In genomic region chr2:85600235-85600575, GRCh38 we compare ENCODE assay signal across 26 cellular contexts. TPM values are rescaled to one million over a fixed set of nuclear protein-coding genes. Genes with fewer than 3 reads are reported as not detected.
DNase-seq lines count a peak whose midpoint lies in the region; ATAC-seq and TF ChIP-seq lines count a peak whose summit lies in the region.
"Had no signal": no experiment of that assay in that cellular context is flagged by ENCODE, and none has a peak within 500 bp of the region (broad histone marks: within the 10 kb centered on the region; RNA-seq: fewer than 3 reads in every experiment).

No MANE protein-coding gene starts in this region.

- H3K36me3 Mint-ChIP-seq in natural killer cell treated with Interleukin-12 subunit alpha and Interleukin-12 subunit beta and Interleukin-15 and Interleukin-18, amount 100 ng/mL, for 72 hours = no peaks in the 10 kb centered on the region
- H3K36me3 Mint-ChIP-seq in natural killer cell (no peaks in the 10 kb centered on the region), neural crest cell (ENCODE audit: low read depth) (no peaks in the 10 kb centered on the region)
- H3K36me3 Mint-ChIP-seq in activated naive CD8-positive, alpha-beta T cell treated with anti-CD3 and anti-CD28 coated beads for 36 hours = peaks cover 9% of the 10 kb centered on the region

- H3K27me3 Mint-ChIP-seq in natural killer cell treated with Interleukin-12 subunit alpha and Interleukin-12 subunit beta and Interleukin-15 and Interleukin-18, amount 100 ng/mL, for 72 hours = no peaks in the 10 kb centered on the region
- H3K27me3 Mint-ChIP-seq in natural killer cell (ENCODE audit: low read depth in 2 of 2) = no peaks in the 10 kb centered on the region
- no peaks in the 10 kb centered on the region for H3K27me3 Mint-ChIP-seq in activated naive CD8-positive, alpha-beta T cell treated with anti-CD3 and anti-CD28 coated beads for 36 hours
- H3K27me3 Mint-ChIP-seq in neural crest cell (ENCODE audit: low read depth) = no peaks in the 10 kb centered on the region
- H3K27me3 Mint-ChIP-seq: central memory CD8-positive, alpha-beta T cell had no signal

- intact Hi-C loops in natural killer cell (cut with micrococcal nuclease) = loop anchor here (5.0 kb wide), 1 partner anchor 38 kb away; the partner anchor contains the start of gene GGCX

- H3K9me3 Mint-ChIP-seq in natural killer cell treated with Interleukin-12 subunit alpha and Interleukin-12 subunit beta and Interleukin-15 and Interleukin-18, amount 100 ng/mL, for 72 hours = no peaks in the 10 kb centered on the region
- H3K9me3 Mint-ChIP-seq in natural killer cell (no peaks in the 10 kb centered on the region), neural crest cell (no peaks in the 10 kb centered on the region)
- no peaks in the 10 kb centered on the region for H3K9me3 Mint-ChIP-seq in activated naive CD8-positive, alpha-beta T cell treated with anti-CD3 and anti-CD28 coated beads for 36 hours
- H3K9me3 Mint-ChIP-seq: CD8-positive, alpha-beta T cell; central memory CD8-positive, alpha-beta T cell; T-helper 2 cell treated with Interferon-gamma antibody and Interleukin-4, amounts not matched to agents 5 μg/mL and 100 μg/mL, for 36 hours had no signal

- DNase-seq in natural killer cell treated with Interleukin-12 subunit alpha and Interleukin-12 subunit beta and Interleukin-15 and Interleukin-18, amount 100 ng/mL, for 72 hours (ENCODE audit: low spot score) = peak; percentile 48
- DNase-seq in natural killer cell (no peak), neural crest cell (ENCODE audit: low read depth, low spot score) (no peak), NCI-H2029 (lab: John Stamatoyannopoulos, UW) (no peak), hypothalamus (lab: John Stamatoyannopoulos, UW) (no peak)
- DNase-seq in activated naive CD8-positive, alpha-beta T cell treated with anti-CD3 and anti-CD28 coated beads for 36 hours = no peak
- DNase-seq: activated CD8-positive, alpha-beta T cell treated with anti-CD3 and anti-CD28 coated beads, Interleukin-2, amount 10 ng/mL, durations not matched to agents 7 days and 5 days; AML-193; body of pancreas; CD8-positive, alpha-beta T cell; DMS153; foreskin fibroblast; head of caudate nucleus; left ventricle myocardium superior; MV-4-11; NCI-H1436 treated with DMSO at 0.1 percent for 48 hours; PC-9; Right ventricle myocardium superior; stimulated activated naive CD8-positive, alpha-beta T cell treated with anti-CD3 and anti-CD28 coated beads, Interleukin-15, Interleukin-2, amounts not matched to agents 100 U/mL and 50 U/mL, for 24 hours; testis had no signal

- TF ChIP-seq CTCF in natural killer cell (IDR thresholded peaks at IDR 0.05) = no peak
- no peak for TF ChIP-seq CTCF in neural crest cell (conservative IDR thresholded peaks at IDR 0.05)

- ATAC-seq in natural killer cell treated with Interleukin-12 subunit alpha and Interleukin-12 subunit beta and Interleukin-15 and Interleukin-18, amount 100 ng/mL, for 72 hours = no peak
- ATAC-seq in natural killer cell (no peak), GM18511 (IDR thresholded peaks at IDR 0.05; ENCODE audit: unreplicated experiment) (no peak), HG03432 (IDR thresholded peaks at IDR 0.05; ENCODE audit: unreplicated experiment) (no peak)
- ATAC-seq: activated CD8-positive, alpha-beta T cell treated with anti-CD3 and anti-CD28 coated beads, Interleukin-2, amount 10 ng/mL, durations not matched to agents 7 days and 5 days; body of pancreas; CD8-positive, alpha-beta T cell; GM12878; left ventricle myocardium superior; stimulated activated naive CD8-positive, alpha-beta T cell treated with anti-CD3 and anti-CD28 coated beads, Interleukin-15, Interleukin-2, amounts not matched to agents 100 U/mL and 50 U/mL, for 24 hours had no signal

- H3K27ac Mint-ChIP-seq in natural killer cell treated with Interleukin-12 subunit alpha and Interleukin-12 subunit beta and Interleukin-15 and Interleukin-18, amount 100 ng/mL, for 72 hours = peak overlapping the region in 1 of 2 donors; percentile 43
- H3K27ac Mint-ChIP-seq in natural killer cell (peak overlapping the region in 1 of 2 donors; percentile 81), neural crest cell (ENCODE audit: unreplicated experiment) (no peak overlapping the region)
- H3K27ac Mint-ChIP-seq in activated naive CD8-positive, alpha-beta T cell treated with anti-CD3 and anti-CD28 coated beads for 36 hours = peak overlapping the region; percentile 60
- H3K27ac Mint-ChIP-seq: CD8-positive, alpha-beta T cell; T-helper 2 cell treated with Interferon-gamma antibody and Interleukin-4, amounts not matched to agents 5 μg/mL and 100 μg/mL, for 36 hours had no signal

- H3K4me3 Mint-ChIP-seq in natural killer cell treated with Interleukin-12 subunit alpha and Interleukin-12 subunit beta and Interleukin-15 and Interleukin-18, amount 100 ng/mL, for 72 hours = no peak overlapping the region
- H3K4me3 Mint-ChIP-seq in natural killer cell (no peak overlapping the region), neural crest cell (peak overlapping the region; percentile 90)
- H3K4me3 Mint-ChIP-seq in activated naive CD8-positive, alpha-beta T cell treated with anti-CD3 and anti-CD28 coated beads for 36 hours = no peak overlapping the region
- H3K4me3 Mint-ChIP-seq: activated CD8-positive, alpha-beta T cell treated with anti-CD3 and anti-CD28 coated beads, Interleukin-2, amount 10 ng/mL, durations not matched to agents 7 days and 5 days; CD8-positive, alpha-beta T cell; T-helper 2 cell treated with Interferon-gamma antibody and Interleukin-4, amounts not matched to agents 5 μg/mL and 100 μg/mL, for 36 hours had no signal

- H3K4me1 Mint-ChIP-seq in natural killer cell treated with Interleukin-12 subunit alpha and Interleukin-12 subunit beta and Interleukin-15 and Interleukin-18, amount 100 ng/mL, for 72 hours (ENCODE audit: low read depth in 2 of 2) = peaks cover 27 to 29% of the 10 kb centered on the region in 2 donors
- peaks cover 29 to 36% of the 10 kb centered on the region in 2 donors for H3K4me1 Mint-ChIP-seq in natural killer cell
- H3K4me1 Mint-ChIP-seq in activated naive CD8-positive, alpha-beta T cell treated with anti-CD3 and anti-CD28 coated beads for 36 hours = peaks cover 22% of the 10 kb centered on the region
- H3K4me1 Mint-ChIP-seq in neural crest cell = peaks cover 32% of the 10 kb centered on the region

RNA-seq across cellular contexts. Expression of gene TMEM150A, which starts 2.3 kb away (rescaled TPM):
- 1 to 10 TPM; 4.7 to 6.4 TPM for total RNA-seq in natural killer cell treated with Interleukin-12 subunit alpha and Interleukin-12 subunit beta and Interleukin-15 and Interleukin-18, amount 100 ng/mL, for 72 hours
- total RNA-seq in natural killer cell = 10 to 100 TPM; 10.4 to 13.3 (median 10.9) TPM
- 1 to 10 TPM; 2.4 to 3.4 TPM for total RNA-seq in activated naive CD8-positive, alpha-beta T cell treated with anti-CD3 and anti-CD28 coated beads for 36 hours
- 20.9 and 22.2 TPM in 2 replicates for total RNA-seq in neural crest cell

RNA-seq across cellular contexts. Expression of gene RNF181, which starts 4.7 kb away (rescaled TPM):
- 100 to 1,000 TPM; 116 to 149 TPM for total RNA-seq in natural killer cell treated with Interleukin-12 subunit alpha and Interleukin-12 subunit beta and Interleukin-15 and Interleukin-18, amount 100 ng/mL, for 72 hours
- total RNA-seq in natural killer cell (10 to 100 TPM; 65.0 to 75.0 (median 66.7) TPM), neural crest cell (67.9 and 75.8 TPM in 2 replicates)
- total RNA-seq in activated naive CD8-positive, alpha-beta T cell treated with anti-CD3 and anti-CD28 coated beads for 36 hours = 100 to 1,000 TPM in 1 of 2 experiments, 10 to 100 TPM in 1; 90.9 to 104 TPM

RNA-seq across cellular contexts. Expression of gene C2orf68, which starts 11.7 kb away (rescaled TPM):
- total RNA-seq in natural killer cell treated with Interleukin-12 subunit alpha and Interleukin-12 subunit beta and Interleukin-15 and Interleukin-18, amount 100 ng/mL, for 72 hours = 10 to 100 TPM; 29.1 to 29.2 TPM
- total RNA-seq in natural killer cell (10 to 100 TPM; 36.4 to 60.8 (median 48.4) TPM), neural crest cell (50.4 and 53.7 TPM in 2 replicates)
- total RNA-seq in activated naive CD8-positive, alpha-beta T cell treated with anti-CD3 and anti-CD28 coated beads for 36 hours = 10 to 100 TPM; 23.1 to 25.0 TPM

RNA-seq across cellular contexts. Expression of gene USP39, which starts 15.8 kb away (rescaled TPM):
- 100 to 1,000 TPM in 1 of 2 donors, 10 to 100 TPM in 1; 72.9 to 107 TPM for total RNA-seq in natural killer cell treated with Interleukin-12 subunit alpha and Interleukin-12 subunit beta and Interleukin-15 and Interleukin-18, amount 100 ng/mL, for 72 hours
- total RNA-seq in natural killer cell = 10 to 100 TPM; 49.6 to 68.5 (median 63.2) TPM
- 100 to 1,000 TPM in 1 of 2 experiments, 10 to 100 TPM in 1; 97.9 to 109 TPM for total RNA-seq in activated naive CD8-positive, alpha-beta T cell treated with anti-CD3 and anti-CD28 coated beads for 36 hours
- 93.3 and 98.3 TPM in 2 replicates for total RNA-seq in neural crest cell

RNA-seq across cellular contexts. Expression of gene VAMP5, which starts 16.0 kb away (rescaled TPM):
- 10 to 100 TPM; 30.5 to 50.7 TPM for total RNA-seq in natural killer cell treated with Interleukin-12 subunit alpha and Interleukin-12 subunit beta and Interleukin-15 and Interleukin-18, amount 100 ng/mL, for 72 hours
- total RNA-seq in natural killer cell (10 to 100 TPM; 35.0 to 50.7 (median 36.7) TPM), neural crest cell (0.50 and 1.5 TPM in 2 replicates)
- 10 to 100 TPM; 27.9 to 29.3 TPM for total RNA-seq in activated naive CD8-positive, alpha-beta T cell treated with anti-CD3 and anti-CD28 coated beads for 36 hours
- total RNA-seq: osteocyte had no signal
